In the genomic region with DNA sequence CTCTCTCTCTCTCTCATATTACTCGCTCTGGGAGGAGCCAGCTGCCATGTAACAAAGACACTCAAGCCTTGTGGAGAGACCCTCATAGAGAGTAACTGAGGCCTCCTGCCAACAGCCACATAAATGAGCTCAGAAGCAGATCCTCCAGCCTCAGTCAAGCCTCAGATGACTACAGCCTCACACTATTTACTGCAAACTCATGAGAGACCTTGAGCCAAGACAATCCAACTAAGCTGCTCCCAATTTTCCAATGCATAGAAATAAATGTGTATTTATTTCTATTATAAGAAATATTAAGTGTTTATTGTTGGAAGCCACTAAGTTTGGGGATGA, we compare ENCODE assay signal across 21 cellular contexts.
DNase-seq lines count a peak whose midpoint lies in the region; ATAC-seq and TF ChIP-seq lines count a peak whose summit lies in the region.
"Had no signal": no experiment of that assay in that cellular context is flagged by ENCODE, and none has a peak within 500 bp of the region (broad histone marks: within the 10 kb centered on the region; RNA-seq: fewer than 3 reads in every experiment).

No MANE protein-coding gene starts in this region.

- 0 out of 3 replicates have a peak, but pooled peaks have one; percentile 39 for ATAC-seq in DND-41 (ENCODE audit: insufficient read depth, low read depth)
- peak; percentile 55 for ATAC-seq in PC-3
- ATAC-seq in left lung, result peak; percentile 30
- no peak for ATAC-seq in HG03108 (IDR thresholded peaks at IDR 0.05; ENCODE audit: unreplicated experiment)
- ATAC-seq in HG03095 (IDR thresholded peaks at IDR 0.05; ENCODE audit: unreplicated experiment), result no peak
- ATAC-seq: K562, psoas muscle, upper lobe of right lung had no signal

- H3K4me3 ChIP-seq in DND-41 (ENCODE audit: low read depth in 1 of 2, low read length in 2 of 2), result no peak overlapping the region
- no peak overlapping the region for H3K4me3 ChIP-seq in MG63
- H3K4me3 ChIP-seq in PC-3 (ENCODE audit: low read length), result peak overlapping the region; percentile 22; the same call in 1 of the 2 replicates
- no peak overlapping the region for H3K4me3 ChIP-seq in left lung
- H3K4me3 ChIP-seq: heart left ventricle, K562, left ventricle myocardium inferior, psoas muscle, upper lobe of right lung had no signal

- H3K4me1 ChIP-seq in DND-41 (ENCODE audit: insufficient read depth, low read length), result no peaks in the 10 kb centered on the region
- peaks cover 9% of the 10 kb centered on the region; the same call in 1 of the 2 replicates for H3K4me1 ChIP-seq in PC-3 (ENCODE audit: insufficient read depth, low read length)
- no peaks in the 10 kb centered on the region for H3K4me1 ChIP-seq in left lung
- H3K4me1 ChIP-seq: heart left ventricle, left ventricle myocardium inferior, psoas muscle, upper lobe of right lung had no signal

- H3K79me2 ChIP-seq in DND-41 (ENCODE audit: insufficient read depth, low read length) (no peaks in the 10 kb centered on the region), PC-3 (ENCODE audit: low read length) (no peaks in the 10 kb centered on the region)

- H3K4me1 Mint-ChIP-seq in activated T-helper 1 cell treated with anti-CD3 and anti-CD28 coated beads, Interleukin-12 subunit alpha, Interleukin-12 subunit beta, Interleukin-2, Interleukin-4 antibody, amounts not matched to agents 30 ng/mL and 10 ng/mL and 1 ng/mL, durations not matched to agents 14 hours and 24 hours and 36 hours (ENCODE audit: low read depth), result no peaks in the 10 kb centered on the region

- H3K27me3 Mint-ChIP-seq in activated T-helper 1 cell treated with anti-CD3 and anti-CD28 coated beads, Interleukin-12 subunit alpha, Interleukin-12 subunit beta, Interleukin-2, Interleukin-4 antibody, amounts not matched to agents 30 ng/mL and 10 ng/mL and 1 ng/mL, durations not matched to agents 14 hours and 24 hours and 36 hours (ENCODE audit: insufficient read depth), result peaks cover 4% of the 10 kb centered on the region
- H3K27me3 Mint-ChIP-seq: dendritic cell treated with granulocyte-macrophage colony-stimulating factor and Interleukin-4, amounts not matched to agents 40 ng/mL and 50 ng/mL, for 4 days had no signal

- H2AFZ ChIP-seq in DND-41 (ENCODE audit: low read depth, low read length), result no peak overlapping the region
- peak overlapping the region; percentile 67 for H2AFZ ChIP-seq in PC-3 (ENCODE audit: low read length)

- no peak overlapping the region for H3K4me2 ChIP-seq in DND-41 (ENCODE audit: insufficient read depth, low read length)
- peak overlapping the region; percentile 61 for H3K4me2 ChIP-seq in PC-3 (ENCODE audit: low read length)

- TF ChIP-seq CTCF in DND-41 (IDR thresholded peaks at IDR 0.05; ENCODE audit: borderline replicate concordance, extremely low read depth, low read length, poor library complexity, severe bottlenecking), result no peak
- no peak for TF ChIP-seq CTCF in PC-3 (conservative IDR thresholded peaks at IDR 0.05; ENCODE audit: low read depth, low read length)
- no peak for TF ChIP-seq CTCF in left lung (IDR thresholded peaks at IDR 0.05)

- H3F3A ChIP-seq in PC-3 (ENCODE audit: low read length, unreplicated experiment), result no peaks in the 10 kb centered on the region

- H3K36me3 ChIP-seq in DND-41 (ENCODE audit: insufficient read depth, low read length) (no peaks in the 10 kb centered on the region), MG63 (no peaks in the 10 kb centered on the region), PC-3 (ENCODE audit: low read depth, low read length) (no peaks in the 10 kb centered on the region), left lung (no peaks in the 10 kb centered on the region)
- H3K36me3 ChIP-seq: heart left ventricle, left ventricle myocardium inferior, upper lobe of right lung had no signal

- no TSS peak for BruUV-seq in PC-3 (replicated peaks; lab: Mats Ljungman, UMichigan)

- H3K27me3 ChIP-seq in DND-41 (ENCODE audit: insufficient read depth, low read length, poor library complexity), result no peaks in the 10 kb centered on the region
- H3K27me3 ChIP-seq in MG63, result no peaks in the 10 kb centered on the region
- no peaks in the 10 kb centered on the region for H3K27me3 ChIP-seq in PC-3 (ENCODE audit: low read length)
- H3K27me3 ChIP-seq in left lung, result no peaks in the 10 kb centered on the region
- H3K27me3 ChIP-seq: heart left ventricle, upper lobe of right lung had no signal

- H4K20me1 ChIP-seq in DND-41 (ENCODE audit: insufficient read depth, low read length), result no peaks in the 10 kb centered on the region
- no peaks in the 10 kb centered on the region for H4K20me1 ChIP-seq in PC-3 (ENCODE audit: low read length)

- no peak overlapping the region for H3K4me3 Mint-ChIP-seq in activated T-helper 1 cell treated with anti-CD3 and anti-CD28 coated beads, Interleukin-12 subunit alpha, Interleukin-12 subunit beta, Interleukin-2, Interleukin-4 antibody, amounts not matched to agents 30 ng/mL and 10 ng/mL and 1 ng/mL, durations not matched to agents 14 hours and 24 hours and 36 hours
- H3K4me3 Mint-ChIP-seq: dendritic cell treated with granulocyte-macrophage colony-stimulating factor and Interleukin-4, amounts not matched to agents 40 ng/mL and 50 ng/mL, for 4 days; T-helper 1 cell treated with Interleukin-12 subunit alpha and Interleukin-12 subunit beta and Interleukin-4 antibody, amounts not matched to agents 30 μg/mL and 1 μg/mL, for 36 hours had no signal

- CTCF ChIA-PET in PC-3 (lab: Charles Lee), result no interaction called here

- H3K9me3 Mint-ChIP-seq in activated T-helper 1 cell treated with anti-CD3 and anti-CD28 coated beads, Interleukin-12 subunit alpha, Interleukin-12 subunit beta, Interleukin-2, Interleukin-4 antibody, amounts not matched to agents 30 ng/mL and 10 ng/mL and 1 ng/mL, durations not matched to agents 14 hours and 24 hours and 36 hours, result no peaks in the 10 kb centered on the region
- H3K9me3 Mint-ChIP-seq: T-helper 1 cell treated with Interleukin-12 subunit alpha and Interleukin-12 subunit beta and Interleukin-4 antibody, amounts not matched to agents 30 μg/mL and 1 μg/mL, for 36 hours had no signal

- no peaks in the 10 kb centered on the region for H3K9me2 ChIP-seq in PC-3 (replicated peaks; ENCODE audit: low read length)

- H3K9me3 ChIP-seq in DND-41 (ENCODE audit: insufficient read depth, low read length, severe bottlenecking), result no peaks in the 10 kb centered on the region
- no peaks in the 10 kb centered on the region for H3K9me3 ChIP-seq in MG63
- H3K9me3 ChIP-seq in PC-3 (ENCODE audit: low read length), result no peaks in the 10 kb centered on the region
- no peaks in the 10 kb centered on the region for H3K9me3 ChIP-seq in left lung
- H3K9me3 ChIP-seq: psoas muscle, upper lobe of right lung had no signal

- POLR2A ChIA-PET in PC-3 (lab: Charles Lee; ENCODE audit: unreplicated experiment), result no interaction called here

- H3K27ac ChIP-seq in DND-41 (ENCODE audit: low read length) (no peak overlapping the region), PC-3 (ENCODE audit: low read length) (no peak overlapping the region), left lung (no peak overlapping the region)
- H3K27ac ChIP-seq: heart left ventricle, left ventricle myocardium inferior, psoas muscle, upper lobe of right lung, VCaP had no signal

- intact Hi-C loops in PC-3 (cut with micrococcal nuclease) (no loop called here), left lung (cut with DNase I) (no loop called here)
- intact Hi-C loops in activated T-helper 1 cell treated with anti-CD3 and anti-CD28 coated beads, Interleukin-12 subunit alpha, Interleukin-12 subunit beta, Interleukin-2, Interleukin-4 antibody, amounts not matched to agents 30 ng/mL and 10 ng/mL and 1 ng/mL, durations not matched to agents 14 hours and 24 hours and 36 hours (cut with micrococcal nuclease), result no loop called here

- DNase-seq in DND-41, result no peak
- DNase-seq in MG63, result peak; percentile 32
- no peak for DNase-seq in PC-3
- no peak for DNase-seq in left lung
- DNase-seq in activated T-helper 1 cell treated with anti-CD3 and anti-CD28 coated beads, Interleukin-12 subunit alpha, Interleukin-12 subunit beta, Interleukin-2, Interleukin-4 antibody, amounts not matched to agents 30 ng/mL and 10 ng/mL and 1 ng/mL, durations not matched to agents 14 hours and 24 hours and 36 hours (ENCODE audit: low spot score), result no peak
- DNase-seq: activated CD8-positive, alpha-beta memory T cell treated with anti-CD3 and anti-CD28 coated beads, Interleukin-2, amount 50 U/mL, for 4 hours; AML-193; heart left ventricle; left ventricle myocardium inferior; NCI-H1930; NCI-H526 treated with DMSO at 0.1 percent for 48 hours; psoas muscle; SIG-M5; stimulated activated CD4-positive, alpha-beta T cell treated with anti-CD3 and anti-CD28 coated beads, Interleukin-12 subunit alpha, Interleukin-12 subunit beta, amount 100 ng/mL, for 4 hours; upper lobe of right lung had no signal

- H3K9ac ChIP-seq in DND-41 (ENCODE audit: low read depth, low read length) (no peak overlapping the region), PC-3 (ENCODE audit: low read length) (no peak overlapping the region)

- H3K36me3 Mint-ChIP-seq in activated T-helper 1 cell treated with anti-CD3 and anti-CD28 coated beads, Interleukin-12 subunit alpha, Interleukin-12 subunit beta, Interleukin-2, Interleukin-4 antibody, amounts not matched to agents 30 ng/mL and 10 ng/mL and 1 ng/mL, durations not matched to agents 14 hours and 24 hours and 36 hours (ENCODE audit: low read depth), result no peaks in the 10 kb centered on the region

- no peak overlapping the region for H3K27ac Mint-ChIP-seq in activated T-helper 1 cell treated with anti-CD3 and anti-CD28 coated beads, Interleukin-12 subunit alpha, Interleukin-12 subunit beta, Interleukin-2, Interleukin-4 antibody, amounts not matched to agents 30 ng/mL and 10 ng/mL and 1 ng/mL, durations not matched to agents 14 hours and 24 hours and 36 hours
- H3K27ac Mint-ChIP-seq: dendritic cell treated with granulocyte-macrophage colony-stimulating factor and Interleukin-4, amounts not matched to agents 40 ng/mL and 50 ng/mL, for 4 days; T-helper 1 cell treated with Interleukin-12 subunit alpha and Interleukin-12 subunit beta and Interleukin-4 antibody, amounts not matched to agents 30 μg/mL and 1 μg/mL, for 36 hours had no signal

Comparison
In these comparisons a context has a peak if more than half of its experiments do, and no peak if none do; other contexts are left out.
1. ATAC-seq: peak in DND-41 (single experiment), PC-3 (single experiment) and left lung (single experiment); none in HG03108 (single experiment) and HG03095 (single experiment).